ENCODE assay signal across 20 cellular contexts in the genomic region with DNA sequence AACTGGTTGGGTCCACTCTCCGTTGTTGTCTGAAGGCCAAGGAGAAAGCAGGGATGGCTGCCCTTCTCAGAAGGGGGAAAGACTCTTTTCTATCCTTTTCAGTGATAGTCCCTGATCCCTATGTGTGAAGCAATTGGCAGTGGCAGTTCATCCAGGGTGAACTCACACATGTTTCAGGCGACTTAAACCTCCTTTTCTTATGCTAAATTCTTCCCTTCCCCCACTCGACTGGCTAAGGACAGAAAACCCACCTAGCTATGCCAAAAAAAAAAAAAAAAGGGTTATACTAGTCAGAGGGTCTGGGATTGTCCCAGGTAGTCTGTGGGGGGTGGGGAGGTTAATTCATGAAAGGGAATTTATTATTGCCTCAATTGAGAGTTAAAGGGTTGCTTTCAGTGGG. TPM values are rescaled to one million over a fixed set of nuclear protein-coding genes. Genes with fewer than 3 reads are reported as not detected.
DNase-seq lines count a peak whose midpoint lies in the region; ATAC-seq and TF ChIP-seq lines count a peak whose summit lies in the region.
"Had no signal": no experiment of that assay in that cellular context is flagged by ENCODE, and none has a peak within 500 bp of the region (broad histone marks: within the 10 kb centered on the region; RNA-seq: fewer than 3 reads in every experiment).

No MANE protein-coding gene starts in this region.

- CTCF ChIA-PET in WTC11 (lab: Charles Lee), result no interaction called here
- CTCF ChIA-PET in CD4-positive, alpha-beta memory T cell (lab: Charles Lee; ENCODE audit: partially characterized antibody), result no interaction called here

- H3K27me3 ChIP-seq in H9 (ENCODE audit: insufficient read depth, low read length) (no peaks in the 10 kb centered on the region), iPS-18a (ENCODE audit: control insufficient read depth, insufficient read depth, low read length) (no peaks in the 10 kb centered on the region)
- H3K27me3 ChIP-seq in CD4-positive, alpha-beta memory T cell (ENCODE audit: insufficient read depth, low read length), result no peaks in the 10 kb centered on the region

- H3K56ac ChIP-seq in H9 (ENCODE audit: insufficient read length, low read depth, low read length), result no peak overlapping the region

- peaks cover 9% of the 10 kb centered on the region; the same call in 1 of the 2 replicates for H3K4me1 ChIP-seq in H9 (ENCODE audit: insufficient read depth, low read length)
- H3K4me1 ChIP-seq in iPS-18a (ENCODE audit: control insufficient read depth, low read depth, low read length), result peaks cover 16% of the 10 kb centered on the region
- no peaks in the 10 kb centered on the region for H3K4me1 ChIP-seq in CD4-positive, alpha-beta memory T cell (ENCODE audit: insufficient read depth, low read length)

- peak overlapping the region; percentile 58; the same call in 1 of the 2 replicates for H3K14ac ChIP-seq in H9 (ENCODE audit: insufficient read depth, low read length)

- H3K79me2 ChIP-seq in H9 (ENCODE audit: insufficient read depth, low read length), result no peaks in the 10 kb centered on the region

- H3K27me3 Mint-ChIP-seq in H9 (ENCODE audit: low read depth), result no peaks in the 10 kb centered on the region; the same call in 1 of the 2 replicates
- H3K27me3 Mint-ChIP-seq in WTC11 (ENCODE audit: low read depth), result no peaks in the 10 kb centered on the region; the same call in 1 of the 2 replicates
- peaks cover 0 to 2% of the 10 kb centered on the region in 2 donors for H3K27me3 Mint-ChIP-seq in CD4-positive, alpha-beta memory T cell

- TF ChIP-seq CTCF in H9 (conservative IDR thresholded peaks at IDR 0.05), result no peak
- TF ChIP-seq CTCF in WTC11 (IDR thresholded peaks at IDR 0.05), result no peak

- H3K4me3 Mint-ChIP-seq in H9 (peak overlapping the region; percentile 24 to 69; a peak in 3 of 5 replicates), WTC11 (peak overlapping the region; percentile 56)
- H3K4me3 Mint-ChIP-seq in stimulated activated effector memory CD8-positive, alpha-beta T cell treated with anti-CD3 and anti-CD28 coated beads, Interleukin-12 subunit alpha, Interleukin-12 subunit beta, amount 100 ng/mL, for 72 hours, result no peak overlapping the region
- no peak overlapping the region for H3K4me3 Mint-ChIP-seq in CD4-positive, alpha-beta memory T cell

- H3K9ac ChIP-seq in H9 (ENCODE audit: extremely low read depth, insufficient read length, low read length) (no peak overlapping the region), iPS-18a (ENCODE audit: low read length) (no peak overlapping the region)
- H3K9ac ChIP-seq: SK-N-SH had no signal

- peaks cover 41 to 44% of the 10 kb centered on the region in 2 experiments for H3K4me1 Mint-ChIP-seq in H9
- peaks cover 58% of the 10 kb centered on the region for H3K4me1 Mint-ChIP-seq in WTC11
- H3K4me1 Mint-ChIP-seq in stimulated activated effector memory CD8-positive, alpha-beta T cell treated with anti-CD3 and anti-CD28 coated beads, Interleukin-12 subunit alpha, Interleukin-12 subunit beta, amount 100 ng/mL, for 72 hours, result no peaks in the 10 kb centered on the region
- H3K4me1 Mint-ChIP-seq in CD4-positive, alpha-beta memory T cell, result peaks cover 0 to 3% (median 0%) of the 10 kb centered on the region in 4 donors

- no CpG with 5 or more reads among the region's 3 CpGs for WGBS in H9 (ENCODE audit: extremely low coverage, insufficient read length, low lambda C conversion rate)

- no peak overlapping the region for H2AFZ ChIP-seq in H9 (ENCODE audit: low read length)

- DNase-seq in H9, result peak; percentile 38
- no peak for DNase-seq in WTC11 (ENCODE audit: low spot score)
- DNase-seq in stimulated activated effector memory CD8-positive, alpha-beta T cell treated with anti-CD3 and anti-CD28 coated beads, Interleukin-12 subunit alpha, Interleukin-12 subunit beta, amount 100 ng/mL, for 72 hours (ENCODE audit: low spot score in 2 of 2), result no peak
- no peak for DNase-seq in CD4-positive, alpha-beta memory T cell
- no peak for DNase-seq in activated effector memory CD4-positive, alpha-beta T cell treated with anti-CD3 and anti-CD28 coated beads, Interleukin-2, amount 50 U/mL, for 16 hours
- no peak for DNase-seq in NCI-H1092 (lab: John Stamatoyannopoulos, UW)
- DNase-seq: C1 segment of cervical spinal cord, DMS79, KG1, NCI-H1417, NCI-H187, NCI-H2107, NCI-H510A, NCI-H748 treated with DMSO at 0.1 percent for 48 hours, OCI-M1, RPMI8226, SHP77 treated with DMSO at 0.1 percent for 48 hours, SK-N-SH had no signal

- H3K4ac ChIP-seq in H9 (ENCODE audit: low read depth, low read length), result no peak overlapping the region

- H3K4me2 ChIP-seq in H9 (ENCODE audit: insufficient read depth, insufficient read length, low read length), result no peak overlapping the region
- H3K4me2 ChIP-seq: SK-N-SH had no signal

- H4K91ac ChIP-seq in H9 (ENCODE audit: insufficient read length, low read depth, low read length), result no peak overlapping the region

- peak overlapping the region; percentile 89 to 98 (median 98) for H3K27ac Mint-ChIP-seq in H9
- H3K27ac Mint-ChIP-seq in WTC11, result peak overlapping the region; percentile 99
- peak overlapping the region; percentile 56 for H3K27ac Mint-ChIP-seq in stimulated activated effector memory CD8-positive, alpha-beta T cell treated with anti-CD3 and anti-CD28 coated beads, Interleukin-12 subunit alpha, Interleukin-12 subunit beta, amount 100 ng/mL, for 72 hours
- H3K27ac Mint-ChIP-seq in CD4-positive, alpha-beta memory T cell, result no peak overlapping the region

- H2BK15ac ChIP-seq in H9 (ENCODE audit: low read depth, low read length), result no peak overlapping the region

- H3K18ac ChIP-seq in H9 (ENCODE audit: insufficient read length, low read depth, low read length), result no peak overlapping the region

- no peaks in the 10 kb centered on the region for H3K36me3 ChIP-seq in iPS-18a (ENCODE audit: control insufficient read depth, low read depth, low read length)
- H3K36me3 ChIP-seq in CD4-positive, alpha-beta memory T cell (ENCODE audit: insufficient read depth, low read length), result no peaks in the 10 kb centered on the region

- H4K20me1 ChIP-seq in H9 (ENCODE audit: control insufficient read depth, insufficient read depth, insufficient read length), result no peaks in the 10 kb centered on the region

- ATAC-seq in WTC11, result peak; percentile 79
- no peak for ATAC-seq in stimulated activated effector memory CD8-positive, alpha-beta T cell treated with anti-CD3 and anti-CD28 coated beads, Interleukin-12 subunit alpha, Interleukin-12 subunit beta, amount 100 ng/mL, for 72 hours
- ATAC-seq: HCT116 had no signal

- POLR2A ChIA-PET in WTC11 (lab: Charles Lee), result interaction anchor here (1.0 kb wide), 1 partner anchor 13 kb away, joined by 3 read pairs; no protein-coding TSS in a partner anchor
- POLR2A ChIA-PET in CD4-positive, alpha-beta memory T cell (lab: Charles Lee; ENCODE audit: partially characterized antibody), result no interaction called here

- H4K8ac ChIP-seq in H9 (replicated peaks; ENCODE audit: insufficient read length, low read depth, low read length), result no peak overlapping the region

- no peak overlapping the region for H3T11ph ChIP-seq in H9 (ENCODE audit: low read length)

- H3K36me3 Mint-ChIP-seq in H9 (ENCODE audit: insufficient read depth in 1 of 3, low read depth in 3 of 3) (peaks cover 6 to 20% (median 11%) of the 10 kb centered on the region in 3 experiments; a peak in 5 of 7 replicates), WTC11 (peaks cover 11% of the 10 kb centered on the region; the same call in 1 of the 2 replicates)
- H3K36me3 Mint-ChIP-seq in stimulated activated effector memory CD8-positive, alpha-beta T cell treated with anti-CD3 and anti-CD28 coated beads, Interleukin-12 subunit alpha, Interleukin-12 subunit beta, amount 100 ng/mL, for 72 hours, result peaks cover 5% of the 10 kb centered on the region
- no peaks in the 10 kb centered on the region for H3K36me3 Mint-ChIP-seq in CD4-positive, alpha-beta memory T cell

- H3K23ac ChIP-seq in H9 (ENCODE audit: insufficient read length, low read depth, low read length), result no peak overlapping the region

- no peak overlapping the region for H4K5ac ChIP-seq in H9 (ENCODE audit: insufficient read length, low read depth, low read length)

- intact Hi-C loops in CD4-positive, alpha-beta memory T cell (cut with micrococcal nuclease), result no loop called here

- H3K23me2 ChIP-seq in H9 (ENCODE audit: insufficient read length, low read depth, low read length, poor library complexity, severe bottlenecking), result no peaks in the 10 kb centered on the region

- H2BK20ac ChIP-seq in H9 (ENCODE audit: low read depth, low read length, poor library complexity, severe bottlenecking), result no peak overlapping the region

- H3K9me3 ChIP-seq in H9 (ENCODE audit: control insufficient read depth, low read depth, low read length) (no peaks in the 10 kb centered on the region), iPS-18a (ENCODE audit: control insufficient read depth, low read depth, low read length) (peaks cover 6% of the 10 kb centered on the region)
- no peaks in the 10 kb centered on the region for H3K9me3 ChIP-seq in CD4-positive, alpha-beta memory T cell (ENCODE audit: control insufficient read depth in 1 of 2, low read length in 2 of 2)
- H3K9me3 ChIP-seq: SK-N-SH had no signal

- no peak overlapping the region for H2BK12ac ChIP-seq in H9 (ENCODE audit: insufficient read length, low read depth, low read length)

- no peaks in the 10 kb centered on the region for H3K79me1 ChIP-seq in H9 (ENCODE audit: insufficient read depth, low read depth, low read length, poor library complexity, severe bottlenecking)

- no peak overlapping the region for H2BK5ac ChIP-seq in H9 (ENCODE audit: insufficient read length, low read length)

- H3K9me3 Mint-ChIP-seq in H9 (peaks cover 16 to 51% of the 10 kb centered on the region in 2 experiments), WTC11 (peaks cover 19% of the 10 kb centered on the region; the same call in 1 of the 2 replicates)
- H3K9me3 Mint-ChIP-seq in stimulated activated effector memory CD8-positive, alpha-beta T cell treated with anti-CD3 and anti-CD28 coated beads, Interleukin-12 subunit alpha, Interleukin-12 subunit beta, amount 100 ng/mL, for 72 hours, result no peaks in the 10 kb centered on the region
- H3K9me3 Mint-ChIP-seq in CD4-positive, alpha-beta memory T cell, result peaks cover 0 to 3% (median 0%) of the 10 kb centered on the region in 8 donors

- no peak overlapping the region for H3K4me3 ChIP-seq in iPS-18a (ENCODE audit: low read length)
- H3K4me3 ChIP-seq in CD4-positive, alpha-beta memory T cell (ENCODE audit: low read length in 2 of 2), result no peak overlapping the region

- peak overlapping the region; percentile 49 for H3K27ac ChIP-seq in H9 (ENCODE audit: insufficient read length, low read depth, low read length)
- H3K27ac ChIP-seq in iPS-18a (ENCODE audit: low read length), result peak overlapping the region; percentile 10
- no peak overlapping the region for H3K27ac ChIP-seq in CD4-positive, alpha-beta memory T cell (ENCODE audit: low read depth, low read length)

- H2BK120ac ChIP-seq in H9 (ENCODE audit: low read depth, low read length, poor library complexity, severe bottlenecking), result no peak overlapping the region

- H2AK5ac ChIP-seq in H9 (ENCODE audit: insufficient read length, low read length), result no peak overlapping the region

RNA-seq across cellular contexts. Expression of gene ZNF280C, which starts 12.2 kb away (rescaled TPM):
- total RNA-seq in H9 (2021) (6.6 and 8.2 TPM in 2 replicates), WTC11 (2021) (11.8 to 15.0 TPM (median 12.1 TPM) in 3 replicates)
- 1 to 10 TPM; 4.0 to 4.9 TPM for total RNA-seq in CD4-positive, alpha-beta memory T cell
- 1 to 10 TPM; 2.1 to 2.7 TPM for polyA plus RNA-seq in CD4-positive, alpha-beta memory T cell

RNA-seq across cellular contexts. Expression of gene SLC25A14, which starts 58.8 kb away (rescaled TPM):
- total RNA-seq in H9 (2021) (11.7 and 12.7 TPM in 2 replicates), WTC11 (2021) (14.5 to 21.2 TPM (median 16.1 TPM) in 3 replicates)
- 10 to 100 TPM; 12.9 to 15.8 TPM for total RNA-seq in CD4-positive, alpha-beta memory T cell
- 1 to 10 TPM; 7.8 to 8.8 TPM for polyA plus RNA-seq in CD4-positive, alpha-beta memory T cell

Comparison
In these comparisons a context has a peak if more than half of its experiments do, and no peak if none do; other contexts are left out.
1. H3K27ac Mint-ChIP-seq: peak in H9 (3 of 3), WTC11 (single experiment) and stimulated activated effector memory CD8-positive, alpha-beta T cell treated with anti-CD3 and anti-CD28 coated beads, Interleukin-12 subunit alpha, Interleukin-12 subunit beta, amount 100 ng/mL, for 72 hours (single experiment); none in CD4-positive, alpha-beta memory T cell (0 of 7).
2. H3K4me3 Mint-ChIP-seq: peak in H9 (2 of 2) and WTC11 (single experiment); none in stimulated activated effector memory CD8-positive, alpha-beta T cell treated with anti-CD3 and anti-CD28 coated beads, Interleukin-12 subunit alpha, Interleukin-12 subunit beta, amount 100 ng/mL, for 72 hours (single experiment) and CD4-positive, alpha-beta memory T cell (0 of 8).